ENCODE assay signal across 8 cellular contexts in genomic region chr15:88982304-88982945, GRCh38.
A peak's percentile ranks its signal among the peaks of the same experiment; 100 is the strongest.
DNase-seq lines count a peak whose midpoint lies in the region; ATAC-seq, FAIRE-seq and TF ChIP-seq lines count a peak whose summit lies in the region.

No MANE protein-coding gene starts in this region.

- H3K9ac ChIP-seq in kidney (ENCODE audit: low read length in 2 of 2) = no peak overlapping the region

- H3K4me1 ChIP-seq in Panc1 (ENCODE audit: control insufficient read depth, insufficient read depth, low read length) (peaks cover 56% of the 10 kb centered on the region), kidney (ENCODE audit: control insufficient read depth in 1 of 2, insufficient read depth in 1 of 2, low read depth in 1 of 2, low read length in 2 of 2) (no peaks in the 10 kb centered on the region)

- ATAC-seq in GM18519 (IDR thresholded peaks at IDR 0.05; ENCODE audit: low FRiP score, unreplicated experiment) = peak; percentile 99
- ATAC-seq in HG02763 (IDR thresholded peaks at IDR 0.05; ENCODE audit: unreplicated experiment) = peak; percentile 95
- ATAC-seq in Panc1 = peak; percentile 71

- intact Hi-C loops in Panc1 (cut with micrococcal nuclease; ENCODE audit: unreplicated experiment) = loop anchor here (5.0 kb wide), 1 partner anchor 70 kb away; the partner anchor contains the start of gene MFGE8
- intact Hi-C loops in kidney (cut with DNase I) = no loop called here

- H3K36me3 ChIP-seq in Panc1 (ENCODE audit: control insufficient read depth, insufficient read depth, low read length) (no peaks in the 10 kb centered on the region), kidney (ENCODE audit: control insufficient read depth in 1 of 2, insufficient read depth in 2 of 2, low read length in 2 of 2) (no peaks in the 10 kb centered on the region)

- in situ Hi-C loops in Panc1 (cut with HindIII; ENCODE audit: low pct_unique_long_range_greater_than_20kb, low sequenced_read_pairs) = no loop called here

- POLR2A ChIA-PET in Panc1 (lab: Charles Lee) = interaction anchor here (0.5 to 1.1 kb wide), 7 partner anchors 20 to 593 kb away, joined by 3 to 5 read pairs (median 4); partner anchors contain the start of genes MFGE8 and TICRR

- BruUV-seq in Panc1 (replicated peaks; lab: Mats Ljungman, UMichigan) = no TSS peak

- TF ChIP-seq CTCF in Panc1 (IDR thresholded peaks at IDR 0.05) (no peak), kidney (IDR thresholded peaks at IDR 0.05; ENCODE audit: borderline replicate concordance, extremely low read depth, insufficient read depth) (no peak)

- CTCF ChIA-PET in Panc1 (lab: Charles Lee) = interaction anchor here (0.6 to 2.2 kb wide), 8 partner anchors 20 to 366 kb away, joined by 3 to 10 read pairs (median 5); no protein-coding TSS in a partner anchor

- H3K27ac ChIP-seq in Panc1 (ENCODE audit: low read length) = peak overlapping the region; percentile 98
- H3K27ac ChIP-seq in kidney (ENCODE audit: low read depth in 2 of 2, low read length in 2 of 2) = no peak overlapping the region

- H3K27me3 ChIP-seq in Panc1 (ENCODE audit: control insufficient read depth, insufficient read depth, low read length) = no peaks in the 10 kb centered on the region

- DNase-seq in Panc1 (ENCODE audit: low read depth, low spot score) (no peak), kidney (peak; percentile 82), dedifferentiated amniotic fluid mesenchymal stem cell (ENCODE audit: extremely low spot score) (no peak), OCI-M1 (lab: John Stamatoyannopoulos, UW) (no peak), RKO (ENCODE audit: low spot score) (no peak), NCI-H187 treated with DMSO at 0.1 percent for 48 hours (lab: John Stamatoyannopoulos, UW) (no peak)

- H3K4me3 ChIP-seq in Panc1 (ENCODE audit: low read depth in 2 of 2, low read length in 2 of 2) (no peak overlapping the region), kidney (ENCODE audit: low read length in 2 of 2) (no peak overlapping the region)

- H3K9me3 ChIP-seq in Panc1 (ENCODE audit: control insufficient read depth, insufficient read depth, low read depth, low read length) = no peaks in the 10 kb centered on the region
- H3K9me3 ChIP-seq in kidney (ENCODE audit: control insufficient read depth in 1 of 2, low read length in 2 of 2) = no peaks in the 10 kb centered on the region

- no peak for FAIRE-seq in kidney (lab: Jason Lieb, UNC)
